In the genomic region with DNA sequence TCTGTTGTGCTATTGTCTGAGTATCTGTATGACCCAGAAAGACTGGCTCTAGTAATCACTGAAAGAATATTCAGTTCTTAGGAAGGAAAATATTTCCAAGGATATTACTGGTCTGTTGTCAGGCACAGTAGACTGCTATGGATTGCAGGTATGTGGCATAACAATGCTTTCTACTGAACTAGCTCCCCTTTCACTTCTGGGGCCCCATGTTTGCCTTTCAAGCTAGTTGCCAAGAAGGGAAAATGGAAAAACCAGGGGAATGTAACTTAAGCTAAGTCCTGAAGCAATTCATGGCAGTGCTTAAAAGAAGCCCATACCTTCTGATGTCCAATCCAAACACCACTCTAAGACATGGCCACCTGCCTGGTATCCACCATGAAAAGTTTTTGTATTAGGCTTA, we compare ENCODE assay signal across 21 cellular contexts.
DNase-seq lines count a peak whose midpoint lies in the region; ATAC-seq, FAIRE-seq and TF ChIP-seq lines count a peak whose summit lies in the region.
"Had no signal": no experiment of that assay in that cellular context is flagged by ENCODE, and none has a peak within 500 bp of the region (broad histone marks: within the 10 kb centered on the region; RNA-seq: fewer than 3 reads in every experiment).

No MANE protein-coding gene starts in this region.

- no peak overlapping the region for H3K14ac ChIP-seq in H1 (ENCODE audit: insufficient read length)
- H3K14ac ChIP-seq in neuronal stem cell (ENCODE audit: low read length): no peak overlapping the region

- H2BK15ac ChIP-seq in H1 (ENCODE audit: low read length) (no peak overlapping the region), neuronal stem cell (ENCODE audit: low read length) (no peak overlapping the region)

- no peak overlapping the region for H4K91ac ChIP-seq in H1 (replicated peaks; ENCODE audit: insufficient read length, low read length)
- H4K91ac ChIP-seq in neuronal stem cell (ENCODE audit: low read depth, low read length, poor library complexity): no peak overlapping the region

- H4K5ac ChIP-seq in H1 (ENCODE audit: insufficient read length, low read depth, low read length): no peak overlapping the region

- FAIRE-seq in HepG2 (lab: Jason Lieb, UNC) (no peak), H1 (lab: Jason Lieb, UNC) (no peak)
- FAIRE-seq: A204.1, GM12891, GM18507 had no signal

- H3K4me3 ChIP-seq in HepG2 (replicated peaks in 1 of 3; ENCODE audit: insufficient read depth in 1 of 3, low read depth in 2 of 3, low read length in 3 of 3) (no peak overlapping the region), right lobe of liver (no peak overlapping the region), H1 (ENCODE audit: extremely low read depth in 1 of 4, insufficient read depth in 2 of 4, low read depth in 3 of 4, low read length in 4 of 4) (no peak overlapping the region), neuronal stem cell (ENCODE audit: low read length in 2 of 2) (no peak overlapping the region)
- H3K4me3 ChIP-seq: BLaER1 had no signal

- H3K27ac ChIP-seq in HepG2 (ENCODE audit: extremely low read length, insufficient read depth, low read length): peak overlapping the region; percentile 12
- H3K27ac ChIP-seq in right lobe of liver: no peak overlapping the region
- no peak overlapping the region for H3K27ac ChIP-seq in H1 (ENCODE audit: low read depth, low read length)
- no peak overlapping the region for H3K27ac ChIP-seq in neuronal stem cell (replicated peaks; ENCODE audit: low read length)
- H3K27ac ChIP-seq: 22Rv1, BLaER1, C4-2B had no signal

- no peak overlapping the region for H2BK20ac ChIP-seq in H1 (ENCODE audit: low read length)

- CTCF ChIA-PET in HepG2 (lab: Yijun Ruan, JAX; ENCODE audit: low intra/inter-chr PET ratio, low total read pairs): no interaction called here
- CTCF ChIA-PET in H1 (lab: Charles Lee; ENCODE audit: partially characterized antibody): interaction anchor here (1.2 to 1.9 kb wide), 3 partner anchors 9 to 274 kb away, joined by 3 to 6 read pairs (median 5); no protein-coding TSS in a partner anchor

- H3K18ac ChIP-seq in H1 (ENCODE audit: extremely low read depth, low read length): no peak overlapping the region
- H3K18ac ChIP-seq in neuronal stem cell (ENCODE audit: low read length): no peak overlapping the region

- H2AK5ac ChIP-seq in H1 (ENCODE audit: low read depth, low read length): no peak overlapping the region
- H2AK5ac ChIP-seq in neuronal stem cell (ENCODE audit: low read depth, low read length): no peak overlapping the region

- no peak for TF ChIP-seq RAD21 in HepG2 (CRISPR knock-in tag; IDR thresholded peaks at IDR 0.05)
- TF ChIP-seq RAD21 in H1 (IDR thresholded peaks at IDR 0.05 in 1 of 2, conservative IDR thresholded peaks at IDR 0.05 in 1 of 2; ENCODE audit: low read depth in 2 of 2, low read length in 2 of 2): no peak

- H3K27me3 ChIP-seq in HepG2 (ENCODE audit: control insufficient read depth in 1 of 2, insufficient read depth in 2 of 2, low read length in 2 of 2) (no peaks in the 10 kb centered on the region), right lobe of liver (no peaks in the 10 kb centered on the region), H1 (replicated peaks in 1 of 4; ENCODE audit: control insufficient read depth in 3 of 4, extremely low read depth in 1 of 4, insufficient read depth in 3 of 4, low read length in 3 of 4) (no peaks in the 10 kb centered on the region), neuronal stem cell (ENCODE audit: control insufficient read depth in 3 of 3, insufficient read depth in 3 of 3, low read depth in 1 of 3, low read length in 3 of 3) (no peaks in the 10 kb centered on the region)
- H3K27me3 ChIP-seq: BLaER1 had no signal

- H2BK120ac ChIP-seq in H1 (replicated peaks; ENCODE audit: low read depth, low read length) (no peak overlapping the region), neuronal stem cell (ENCODE audit: low read depth, low read length) (no peak overlapping the region)

- no peaks in the 10 kb centered on the region for H3K79me2 ChIP-seq in HepG2 (ENCODE audit: insufficient read depth, low read length)
- H3K79me2 ChIP-seq in H1 (ENCODE audit: control insufficient read depth in 1 of 2, insufficient read depth in 2 of 2, low read length in 2 of 2): no peaks in the 10 kb centered on the region

- intact Hi-C loops in HepG2 (cut with micrococcal nuclease; ENCODE audit: unreplicated experiment): no loop called here
- intact Hi-C loops in right lobe of liver (cut with DNase I): no loop called here

- H2BK12ac ChIP-seq in H1 (ENCODE audit: low read depth, low read length) (no peak overlapping the region), neuronal stem cell (ENCODE audit: low read length) (no peak overlapping the region)

- POLR2A ChIA-PET in HepG2 (lab: Yijun Ruan, JAX) (no interaction called here), H1 (lab: Charles Lee; ENCODE audit: partially characterized antibody) (no interaction called here)

- H3K9ac ChIP-seq in HepG2 (ENCODE audit: insufficient read depth, low read depth, low read length) (no peak overlapping the region), H1 (replicated peaks in 1 of 4; ENCODE audit: extremely low read depth in 1 of 4, low read depth in 3 of 4, low read length in 3 of 4) (no peak overlapping the region), neuronal stem cell (ENCODE audit: low read depth, low read length, poor library complexity) (no peak overlapping the region)
- H3K9ac ChIP-seq: BLaER1 had no signal

- peak in 1 of 2 experiments; percentile 9; a peak in 1 of 4 replicates for TF ChIP-seq EP300 in HepG2 (IDR thresholded peaks at IDR 0.05; ENCODE audit: low read depth in 2 of 2, low read length in 2 of 2)
- no peak for TF ChIP-seq EP300 in HepG2 (CRISPR knock-in tag; IDR thresholded peaks at IDR 0.05; ENCODE audit: borderline replicate concordance)
- no peak for TF ChIP-seq EP300 in H1 (IDR thresholded peaks at IDR 0.05; ENCODE audit: borderline replicate concordance in 1 of 2, low read depth in 2 of 2, low read length in 2 of 2)

- BruUV-seq in HepG2 (replicated peaks; lab: Mats Ljungman, UMichigan): no TSS peak

- H3K23ac ChIP-seq in H1 (ENCODE audit: insufficient read length): no peak overlapping the region
- no peak overlapping the region for H3K23ac ChIP-seq in neuronal stem cell (ENCODE audit: low read depth, low read length, poor library complexity)

- no peak overlapping the region for H3K56ac ChIP-seq in H1 (replicated peaks; ENCODE audit: insufficient read length, low read depth, low read length)

- H3K23me2 ChIP-seq in H1 (ENCODE audit: low read depth, low read length): no peaks in the 10 kb centered on the region

- no peak overlapping the region for H2AFZ ChIP-seq in HepG2 (ENCODE audit: low read length)
- H2AFZ ChIP-seq in H1 (ENCODE audit: low read length): no peak overlapping the region
- peak overlapping the region; percentile 45 for H2AFZ ChIP-seq in neuronal stem cell (ENCODE audit: low read length)

- TF ChIP-seq CTCF in HepG2 (CRISPR knock-in tag; IDR thresholded peaks at IDR 0.05) (no peak), right lobe of liver (IDR thresholded peaks at IDR 0.05) (no peak), H1 (IDR thresholded peaks at IDR 0.05; ENCODE audit: control extremely low read depth in 1 of 3, insufficient read depth in 1 of 3, low read depth in 1 of 3, low read length in 3 of 3) (no peak)

- in situ Hi-C loops in HepG2 (cut with HindIII; ENCODE audit: extremely low pct_ligation_motif_present, low pct_unique_long_range_greater_than_20kb): no loop called here

- H3K4ac ChIP-seq in H1 (replicated peaks; ENCODE audit: insufficient read length, low read depth, low read length) (no peak overlapping the region), neuronal stem cell (ENCODE audit: low read length) (no peak overlapping the region)

- H4K8ac ChIP-seq in H1 (ENCODE audit: extremely low read depth, insufficient read depth, low read length): no peak overlapping the region
- H4K8ac ChIP-seq in neuronal stem cell (ENCODE audit: low read depth, low read length): no peak overlapping the region

- H3K4me2 ChIP-seq in HepG2 (ENCODE audit: low read depth, low read length) (no peak overlapping the region), H1 (ENCODE audit: insufficient read depth in 1 of 2, low read depth in 2 of 2, low read length in 2 of 2) (no peak overlapping the region), neuronal stem cell (ENCODE audit: insufficient read depth, low read length, poor library complexity, severe bottlenecking) (no peak overlapping the region)
- H3K4me2 ChIP-seq: BLaER1 had no signal

- H4K20me1 ChIP-seq in HepG2 (ENCODE audit: insufficient read depth, low read length) (no peaks in the 10 kb centered on the region), H1 (replicated peaks in 1 of 2; ENCODE audit: control insufficient read depth in 1 of 2, insufficient read depth in 2 of 2, low read length in 2 of 2) (no peaks in the 10 kb centered on the region)
- H4K20me1 ChIP-seq: BLaER1 had no signal

- H3K79me1 ChIP-seq in H1 (ENCODE audit: low read depth, low read length): no peaks in the 10 kb centered on the region
- no peaks in the 10 kb centered on the region for H3K79me1 ChIP-seq in neuronal stem cell (ENCODE audit: low read depth, low read length)

- no peak overlapping the region for H2BK5ac ChIP-seq in H1 (ENCODE audit: low read depth, low read length)
- no peak overlapping the region for H2BK5ac ChIP-seq in neuronal stem cell (ENCODE audit: low read length)

- H3K4me1 ChIP-seq in HepG2 (ENCODE audit: insufficient read depth, low read length) (peaks cover 46% of the 10 kb centered on the region), right lobe of liver (no peaks in the 10 kb centered on the region), H1 (replicated peaks in 1 of 4; ENCODE audit: control insufficient read depth in 3 of 4, insufficient read depth in 4 of 4, low read length in 3 of 4) (peaks cover 0 to 4% (median 0%) of the 10 kb centered on the region in 4 experiments; a peak in 1 of 7 replicates), neuronal stem cell (ENCODE audit: control insufficient read depth in 2 of 2, insufficient read depth in 1 of 2, low read depth in 1 of 2, low read length in 2 of 2) (peaks cover 5 to 7% of the 10 kb centered on the region in 2 donors)
- H3K4me1 ChIP-seq: BLaER1 had no signal

- no peaks in the 10 kb centered on the region for H3K9me3 ChIP-seq in HepG2 (ENCODE audit: low read length)
- no peaks in the 10 kb centered on the region for H3K9me3 ChIP-seq in right lobe of liver
- H3K9me3 ChIP-seq in H1 (ENCODE audit: insufficient read depth in 2 of 2, low read depth in 1 of 2, low read length in 1 of 2): no peaks in the 10 kb centered on the region
- H3K9me3 ChIP-seq in neuronal stem cell (replicated peaks in 1 of 2; ENCODE audit: control insufficient read depth in 2 of 2, insufficient read depth in 1 of 2, low read depth in 1 of 2, low read length in 2 of 2): no peaks in the 10 kb centered on the region
- H3K9me3 ChIP-seq: Caco-2 had no signal

- no peak for TF ChIP-seq POLR2A in HepG2 (IDR thresholded peaks at IDR 0.05; ENCODE audit: insufficient read depth in 1 of 2, low read depth in 2 of 2, low read length in 2 of 2)
- TF ChIP-seq POLR2A in right lobe of liver (IDR thresholded peaks at IDR 0.05): no peak
- TF ChIP-seq POLR2A in H1 (IDR thresholded peaks at IDR 0.05; ENCODE audit: control extremely low read depth in 1 of 2, low read depth in 2 of 2, low read length in 2 of 2): no peak

- DNase-seq in HepG2 (ENCODE audit: low spot score): peak; percentile 65
- DNase-seq in right lobe of liver: no peak
- DNase-seq in H1 (ENCODE audit: low read depth in 1 of 2, low spot score in 2 of 2): no peak
- no peak for DNase-seq in neuronal stem cell (ENCODE audit: low spot score)
- no peak for DNase-seq in HUDEP-2 (lab: John Stamatoyannopoulos, UW; ENCODE audit: unreplicated experiment in 76 of 76)
- DNase-seq: Caco-2; CD4-positive, CD25-positive, alpha-beta regulatory T cell; CD8-positive, alpha-beta T cell; DMS153; DMS79; EL; GF-D8; H9 had no signal

- peak; percentile 55 for ATAC-seq in HepG2
- no peak for ATAC-seq in right lobe of liver
- no peak for ATAC-seq in HG03354 (IDR thresholded peaks at IDR 0.05; ENCODE audit: poor library complexity, severe bottlenecking, unreplicated experiment)
- ATAC-seq: CD8-positive, alpha-beta T cell; HCT116 had no signal

- H3K36me3 ChIP-seq in HepG2 (replicated peaks in 1 of 2; ENCODE audit: control insufficient read depth in 1 of 2, insufficient read depth in 2 of 2, low read length in 2 of 2) (no peaks in the 10 kb centered on the region), right lobe of liver (no peaks in the 10 kb centered on the region), H1 (ENCODE audit: control insufficient read depth in 2 of 4, insufficient read depth in 4 of 4, low read length in 3 of 4) (no peaks in the 10 kb centered on the region), neuronal stem cell (replicated peaks in 1 of 2; ENCODE audit: control insufficient read depth in 2 of 2, insufficient read depth in 2 of 2, low read length in 2 of 2) (no peaks in the 10 kb centered on the region)
- H3K36me3 ChIP-seq: BLaER1 had no signal

Comparison
In these comparisons a context has a peak if more than half of its experiments do, and no peak if none do; other contexts are left out.
1. Of the 41 proteins assayed by ChIP-seq in both HepG2 and H1: peak only in HepG2: none; only in H1: SP1; in both: none; in neither: 39; mixed calls (peak in some experiments, not most) for 1.